In the genomic region with DNA sequence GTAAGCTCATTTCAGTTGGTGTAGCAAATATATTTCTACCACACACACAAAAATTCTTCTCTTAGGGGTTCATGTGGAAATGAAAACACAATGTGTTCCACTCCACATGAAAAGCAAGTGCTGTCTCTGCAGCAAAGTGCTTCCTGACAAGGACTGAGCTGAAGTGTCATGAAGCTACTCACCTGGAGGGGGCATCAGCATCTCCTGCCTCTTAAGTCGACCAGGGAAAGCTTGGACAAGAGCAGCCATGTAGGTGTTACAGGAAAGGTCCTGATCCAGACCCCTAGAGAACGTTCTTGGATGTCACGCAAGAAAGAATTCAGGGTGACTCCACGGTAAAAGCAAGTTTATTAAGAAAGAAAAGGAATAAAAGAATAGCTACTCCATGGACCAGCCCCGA, we compare ENCODE assay signal across 12 cellular contexts.
DNase-seq lines count a peak whose midpoint lies in the region; ATAC-seq and TF ChIP-seq lines count a peak whose summit lies in the region.
"Had no signal": no experiment of that assay in that cellular context is flagged by ENCODE, and none has a peak within 500 bp of the region (broad histone marks: within the 10 kb centered on the region; RNA-seq: fewer than 3 reads in every experiment).

No MANE protein-coding gene starts in this region.

- no peaks in the 10 kb centered on the region for H3K36me3 ChIP-seq in adrenal gland (replicated peaks in 1 of 2)

- H3K27ac Mint-ChIP-seq in activated T-helper 17 cell treated with anti-CD3 and anti-CD28 coated beads, Interleukin-2, amount 50 U/mL, for 72 hours, result no peak overlapping the region
- H3K27ac Mint-ChIP-seq: dendritic cell treated with granulocyte-macrophage colony-stimulating factor and Interleukin-4, amounts not matched to agents 40 ng/mL and 50 ng/mL, for 4 days; stimulated activated naive CD8-positive, alpha-beta T cell treated with anti-CD3 and anti-CD28 coated beads, Interleukin-15, Interleukin-2, amounts not matched to agents 100 ng/mL and 50 ng/mL, for 24 hours had no signal

- intact Hi-C loops in adrenal gland (cut with DNase I), result no loop called here

- ATAC-seq in activated T-helper 17 cell treated with anti-CD3 and anti-CD28 coated beads, Interleukin-2, amount 50 U/mL, for 72 hours (replicated peaks), result no peak
- ATAC-seq in HG02623 (IDR thresholded peaks at IDR 0.05; ENCODE audit: unreplicated experiment), result no peak

- H3K27ac ChIP-seq in adrenal gland, result no peak overlapping the region

- H3K4me3 Mint-ChIP-seq in activated T-helper 17 cell treated with anti-CD3 and anti-CD28 coated beads, Interleukin-2, amount 50 U/mL, for 72 hours, result no peak overlapping the region
- H3K4me3 Mint-ChIP-seq: dendritic cell treated with granulocyte-macrophage colony-stimulating factor and Interleukin-4, amounts not matched to agents 40 ng/mL and 50 ng/mL, for 4 days; stimulated activated naive CD8-positive, alpha-beta T cell treated with anti-CD3 and anti-CD28 coated beads, Interleukin-15, Interleukin-2, amounts not matched to agents 100 ng/mL and 50 ng/mL, for 24 hours had no signal

- in situ Hi-C loops in GM13976 (cut with MboI; ENCODE audit: low sequenced_read_pairs, unreplicated experiment), result no loop called here

- 79 to 82% (median 81%) methylated on average over 5 of the region's 5 CpGs for WGBS in adrenal gland, 4 donors

- TF ChIP-seq POLR2A in adrenal gland (IDR thresholded peaks at IDR 0.05), result no peak

- H3K27me3 Mint-ChIP-seq in activated T-helper 17 cell treated with anti-CD3 and anti-CD28 coated beads, Interleukin-2, amount 50 U/mL, for 72 hours, result no peaks in the 10 kb centered on the region
- H3K27me3 Mint-ChIP-seq: dendritic cell treated with granulocyte-macrophage colony-stimulating factor and Interleukin-4, amounts not matched to agents 40 ng/mL and 50 ng/mL, for 4 days had no signal

- DNase-seq in NCI-H146 (lab: John Stamatoyannopoulos, UW), result peak; percentile 2
- DNase-seq in NCI-H146 treated with DMSO at 0.1 percent for 48 hours (lab: John Stamatoyannopoulos, UW; ENCODE audit: unreplicated experiment), result no peak
- DNase-seq in GM13976 (ENCODE audit: low spot score), result peak; percentile 21
- DNase-seq in RPMI8226, result peak; percentile 38
- DNase-seq in iPS DF 19.7 (ENCODE audit: low read depth, low spot score), result peak; percentile 40
- DNase-seq in adrenal gland, result no peak
- DNase-seq: activated CD8-positive, alpha-beta memory T cell treated with anti-CD3 and anti-CD28 coated beads for 24 hours; NCI-H446 had no signal

- H3K36me3 Mint-ChIP-seq in activated T-helper 17 cell treated with anti-CD3 and anti-CD28 coated beads, Interleukin-2, amount 50 U/mL, for 72 hours (ENCODE audit: low read depth), result no peaks in the 10 kb centered on the region

- H3K9me3 ChIP-seq in adrenal gland (replicated peaks in 1 of 3), result no peaks in the 10 kb centered on the region

- no peaks in the 10 kb centered on the region for H3K9me3 Mint-ChIP-seq in activated T-helper 17 cell treated with anti-CD3 and anti-CD28 coated beads, Interleukin-2, amount 50 U/mL, for 72 hours
- H3K9me3 Mint-ChIP-seq: dendritic cell treated with granulocyte-macrophage colony-stimulating factor and Interleukin-4, amounts not matched to agents 40 ng/mL and 50 ng/mL, for 4 days; stimulated activated naive CD8-positive, alpha-beta T cell treated with anti-CD3 and anti-CD28 coated beads, Interleukin-15, Interleukin-2, amounts not matched to agents 100 ng/mL and 50 ng/mL, for 24 hours had no signal

- H3K27me3 ChIP-seq in adrenal gland, result no peaks in the 10 kb centered on the region

- H3K4me1 Mint-ChIP-seq in activated T-helper 17 cell treated with anti-CD3 and anti-CD28 coated beads, Interleukin-2, amount 50 U/mL, for 72 hours, result no peaks in the 10 kb centered on the region

- H3K4me3 ChIP-seq in adrenal gland, result no peak overlapping the region

- H3K4me1 ChIP-seq in adrenal gland (replicated peaks in 1 of 2), result peaks cover 0 to 8% of the 10 kb centered on the region in 2 donors

- TF ChIP-seq CTCF in GM13976 (IDR thresholded peaks at IDR 0.05; ENCODE audit: borderline replicate concordance, control extremely low read depth, extremely low read depth, insufficient read depth, missing control alignments) (peak; percentile 15), adrenal gland (IDR thresholded peaks at IDR 0.05) (no peak)

Comparison
In these comparisons a context has a peak if more than half of its experiments do, and no peak if none do; other contexts are left out.
1. DNase-seq: peak in NCI-H146 (single experiment), GM13976 (single experiment), RPMI8226 (single experiment) and iPS DF 19.7 (single experiment); none in NCI-H146 treated with DMSO at 0.1 percent for 48 hours (single experiment) and adrenal gland (0 of 7).